ENCODE assay signal across 8 cellular contexts in genomic region chr15:64699767-64700388, GRCh38.
A peak's percentile ranks its signal among the peaks of the same experiment; 100 is the strongest.
DNase-seq lines count a peak whose midpoint lies in the region; ATAC-seq and TF ChIP-seq lines count a peak whose summit lies in the region.

No MANE protein-coding gene starts in this region.

- H3K4me3 ChIP-seq in colonic mucosa (no peak overlapping the region), lower lobe of right lung (peak overlapping the region; percentile 82), upper lobe of right lung (peak overlapping the region; percentile 13)

- intact Hi-C loops in colonic mucosa (cut with DNase I) (no loop called here), lower lobe of right lung (cut with DNase I) (no loop called here), upper lobe of right lung (cut with DNase I) (no loop called here)

- peak; percentile 51 to 80 for ATAC-seq in lower lobe of right lung
- ATAC-seq in upper lobe of right lung = peak; percentile 54
- no peak for ATAC-seq in HG03520 (IDR thresholded peaks at IDR 0.05; ENCODE audit: unreplicated experiment)

- TF ChIP-seq CTCF in colonic mucosa (IDR thresholded peaks at IDR 0.05) (no peak), lower lobe of right lung (IDR thresholded peaks at IDR 0.05) (no peak), upper lobe of right lung (IDR thresholded peaks at IDR 0.05) (no peak)

- peaks cover 72% of the 10 kb centered on the region for H3K4me1 Mint-ChIP-seq in activated naive CD8-positive, alpha-beta T cell (ENCODE audit: low read depth)
- H3K4me1 Mint-ChIP-seq in activated naive CD8-positive, alpha-beta T cell treated with anti-CD3 and anti-CD28 coated beads for 36 hours = peaks cover 61% of the 10 kb centered on the region

- H3K36me3 Mint-ChIP-seq in activated naive CD8-positive, alpha-beta T cell = peaks cover 3% of the 10 kb centered on the region
- peaks cover 14% of the 10 kb centered on the region for H3K36me3 Mint-ChIP-seq in activated naive CD8-positive, alpha-beta T cell treated with anti-CD3 and anti-CD28 coated beads for 36 hours

- no peaks in the 10 kb centered on the region for H3K9me3 Mint-ChIP-seq in activated naive CD8-positive, alpha-beta T cell (ENCODE audit: low read depth)
- H3K9me3 Mint-ChIP-seq in activated naive CD8-positive, alpha-beta T cell treated with anti-CD3 and anti-CD28 coated beads for 36 hours = no peaks in the 10 kb centered on the region

- H3K4me1 ChIP-seq in colonic mucosa (no peaks in the 10 kb centered on the region), lower lobe of right lung (peaks cover 79% of the 10 kb centered on the region), upper lobe of right lung (peaks cover 78% of the 10 kb centered on the region)

- no peaks in the 10 kb centered on the region for H3K27me3 Mint-ChIP-seq in activated naive CD8-positive, alpha-beta T cell
- no peaks in the 10 kb centered on the region for H3K27me3 Mint-ChIP-seq in activated naive CD8-positive, alpha-beta T cell treated with anti-CD3 and anti-CD28 coated beads for 36 hours

- H3K36me3 ChIP-seq in colonic mucosa (no peaks in the 10 kb centered on the region), lower lobe of right lung (peaks cover under 1% of the 10 kb centered on the region), upper lobe of right lung (peaks cover 5% of the 10 kb centered on the region)

- H3K27ac ChIP-seq in colonic mucosa (peak overlapping the region; percentile 42), lower lobe of right lung (peak overlapping the region; percentile 70), upper lobe of right lung (peak overlapping the region; percentile 55)

- peak overlapping the region in 1 of 2 donors; percentile 51 for H3K9ac ChIP-seq in colonic mucosa (ENCODE audit: low read depth in 2 of 2, low read length in 2 of 2)

- peak overlapping the region; percentile 76 for H3K27ac Mint-ChIP-seq in activated naive CD8-positive, alpha-beta T cell
- H3K27ac Mint-ChIP-seq in activated naive CD8-positive, alpha-beta T cell treated with anti-CD3 and anti-CD28 coated beads for 36 hours = no peak overlapping the region

- no peak for DNase-seq in activated naive CD8-positive, alpha-beta T cell treated with anti-CD3 and anti-CD28 coated beads for 36 hours
- DNase-seq in colonic mucosa (no peak), lower lobe of right lung (peak; percentile 75), upper lobe of right lung (peak; percentile 78), DMS153 treated with DMSO at 0.1 percent for 48 hours (lab: John Stamatoyannopoulos, UW; ENCODE audit: unreplicated experiment) (no peak), middle frontal gyrus (ENCODE audit: extremely low spot score, low spot score) (no peak)

- no peaks in the 10 kb centered on the region for H3K27me3 ChIP-seq in colonic mucosa
- H3K27me3 ChIP-seq in lower lobe of right lung (ENCODE audit: low read depth) = no peaks in the 10 kb centered on the region
- H3K27me3 ChIP-seq in upper lobe of right lung = no peaks in the 10 kb centered on the region

- peak overlapping the region; percentile 12 for H3K4me3 Mint-ChIP-seq in activated naive CD8-positive, alpha-beta T cell
- H3K4me3 Mint-ChIP-seq in activated naive CD8-positive, alpha-beta T cell treated with anti-CD3 and anti-CD28 coated beads for 36 hours = no peak overlapping the region

- H3K9me3 ChIP-seq in colonic mucosa = no peaks in the 10 kb centered on the region
- no peaks in the 10 kb centered on the region for H3K9me3 ChIP-seq in lower lobe of right lung
- H3K9me3 ChIP-seq in upper lobe of right lung = no peaks in the 10 kb centered on the region

Comparison
In these comparisons a context has a peak if more than half of its experiments do, and no peak if none do; other contexts are left out.
1. DNase-seq: peak in lower lobe of right lung (single experiment) and upper lobe of right lung (single experiment); none in activated naive CD8-positive, alpha-beta T cell treated with anti-CD3 and anti-CD28 coated beads for 36 hours (single experiment), colonic mucosa (single experiment), DMS153 treated with DMSO at 0.1 percent for 48 hours (single experiment) and middle frontal gyrus (single experiment).
2. Peak in every context shown above with its lines, with median percentiles within 50 percentile points of each other: H3K27ac ChIP-seq.